18 cellular contexts compared by ENCODE assay signal in the genomic region with DNA sequence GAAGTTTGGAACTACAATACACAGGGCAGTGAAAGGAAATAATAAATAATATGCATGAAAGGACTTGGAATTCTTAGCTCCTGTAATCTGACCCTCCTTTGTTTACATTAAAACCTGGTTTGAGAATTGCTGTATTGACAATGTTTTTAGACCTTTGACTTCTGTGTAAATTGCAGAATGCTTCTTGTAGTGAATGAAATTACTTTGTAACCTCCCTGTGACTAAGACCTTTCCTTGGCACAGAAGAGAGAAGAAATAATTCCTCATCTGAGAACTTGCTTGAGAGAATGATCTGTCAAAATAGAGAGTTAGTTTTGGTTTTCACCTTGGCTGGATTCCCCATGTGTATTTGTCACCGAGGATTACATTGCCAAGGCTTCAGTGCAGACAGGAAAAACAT.
DNase-seq lines count a peak whose midpoint lies in the region; ATAC-seq and TF ChIP-seq lines count a peak whose summit lies in the region.
"Had no signal": no experiment of that assay in that cellular context is flagged by ENCODE, and none has a peak within 500 bp of the region (broad histone marks: within the 10 kb centered on the region; RNA-seq: fewer than 3 reads in every experiment).

No MANE protein-coding gene starts in this region.

- POLR2A ChIA-PET in MCF 10A (lab: Yijun Ruan, JAX) (interaction anchor here (0.6 kb wide), 1 partner anchor 151 kb away, joined by 3 read pairs; no protein-coding TSS in a partner anchor), PC-3 (lab: Charles Lee; ENCODE audit: unreplicated experiment) (no interaction called here)
- POLR2A ChIA-PET in CD4-positive, alpha-beta memory T cell (lab: Charles Lee; ENCODE audit: partially characterized antibody): no interaction called here

- H3K9me3 ChIP-seq in breast epithelium (no peaks in the 10 kb centered on the region), PC-3 (ENCODE audit: low read length) (0 out of 2 replicates have a peak, but pooled peaks cover 3% of the 10 kb centered on the region)
- H3K9me3 ChIP-seq in CD4-positive, alpha-beta memory T cell (ENCODE audit: control insufficient read depth in 1 of 2, low read length in 2 of 2): no peaks in the 10 kb centered on the region

- H3F3A ChIP-seq in PC-3 (ENCODE audit: low read length, unreplicated experiment): no peaks in the 10 kb centered on the region

- intact Hi-C loops in MCF 10A (cut with micrococcal nuclease): no loop called here
- intact Hi-C loops in breast epithelium (cut with DNase I; ENCODE audit: low total_unique reads): no loop called here
- intact Hi-C loops in PC-3 (cut with micrococcal nuclease): no loop called here
- intact Hi-C loops in CD4-positive, alpha-beta memory T cell (cut with micrococcal nuclease): no loop called here

- H3K4me3 Mint-ChIP-seq in MCF 10A (ENCODE audit: unreplicated experiment): no peak overlapping the region
- H3K4me3 Mint-ChIP-seq in type B pancreatic cell: peak overlapping the region; percentile 21
- no peak overlapping the region for H3K4me3 Mint-ChIP-seq in CD4-positive, alpha-beta memory T cell
- H3K4me3 Mint-ChIP-seq: activated CD4-positive, alpha-beta T cell treated with anti-CD3 and anti-CD28 coated beads, Interleukin-2, amount 10 ng/mL, durations not matched to agents 24 days and 14 days; naive thymus-derived CD8-positive, alpha-beta T cell had no signal

- H3K27ac ChIP-seq in breast epithelium (no peak overlapping the region), PC-3 (ENCODE audit: low read length) (no peak overlapping the region)
- H3K27ac ChIP-seq in CD4-positive, alpha-beta memory T cell (ENCODE audit: low read depth, low read length): no peak overlapping the region
- H3K27ac ChIP-seq: cardiac muscle cell, HL-60 had no signal

- H3K27ac Mint-ChIP-seq in MCF 10A (ENCODE audit: low read depth, unreplicated experiment): no peak overlapping the region
- peak overlapping the region; percentile 24 for H3K27ac Mint-ChIP-seq in type B pancreatic cell
- H3K27ac Mint-ChIP-seq in CD4-positive, alpha-beta memory T cell: no peak overlapping the region
- H3K27ac Mint-ChIP-seq: activated CD4-positive, alpha-beta T cell treated with anti-CD3 and anti-CD28 coated beads, Interleukin-2, amount 10 ng/mL, durations not matched to agents 24 days and 14 days; activated naive CD4-positive, alpha-beta T cell treated with anti-CD3 and anti-CD28 coated beads, Interleukin-2, amount 50 U/mL, for 72 hours; naive thymus-derived CD8-positive, alpha-beta T cell had no signal

- H2AFZ ChIP-seq in PC-3 (ENCODE audit: low read length): no peak overlapping the region

- no peaks in the 10 kb centered on the region for H3K4me1 Mint-ChIP-seq in MCF 10A (ENCODE audit: insufficient read depth, unreplicated experiment)
- H3K4me1 Mint-ChIP-seq in type B pancreatic cell (ENCODE audit: unreplicated experiment): peaks cover 33% of the 10 kb centered on the region
- no peaks in the 10 kb centered on the region for H3K4me1 Mint-ChIP-seq in CD4-positive, alpha-beta memory T cell
- H3K4me1 Mint-ChIP-seq: activated CD4-positive, alpha-beta T cell treated with anti-CD3 and anti-CD28 coated beads, Interleukin-2, amount 10 ng/mL, durations not matched to agents 24 days and 14 days; naive thymus-derived CD8-positive, alpha-beta T cell had no signal

- no peaks in the 10 kb centered on the region for H3K4me1 ChIP-seq in breast epithelium
- no peaks in the 10 kb centered on the region for H3K4me1 ChIP-seq in PC-3 (ENCODE audit: insufficient read depth, low read length)
- H3K4me1 ChIP-seq in CD4-positive, alpha-beta memory T cell (ENCODE audit: insufficient read depth, low read length): no peaks in the 10 kb centered on the region

- H3K9ac ChIP-seq in PC-3 (ENCODE audit: low read length): no peak overlapping the region

- CTCF ChIA-PET in MCF 10A (lab: Yijun Ruan, JAX): no interaction called here
- CTCF ChIA-PET in PC-3 (lab: Charles Lee): no interaction called here
- CTCF ChIA-PET in CD4-positive, alpha-beta memory T cell (lab: Charles Lee; ENCODE audit: partially characterized antibody): no interaction called here

- H3K27me3 ChIP-seq in breast epithelium (no peaks in the 10 kb centered on the region), PC-3 (ENCODE audit: low read length) (no peaks in the 10 kb centered on the region)
- no peaks in the 10 kb centered on the region for H3K27me3 ChIP-seq in CD4-positive, alpha-beta memory T cell (ENCODE audit: insufficient read depth, low read length)
- H3K27me3 ChIP-seq: cardiac muscle cell had no signal

- no peaks in the 10 kb centered on the region for H3K79me2 ChIP-seq in PC-3 (ENCODE audit: low read length)

- no peaks in the 10 kb centered on the region for H3K27me3 Mint-ChIP-seq in MCF 10A (ENCODE audit: insufficient read depth, unreplicated experiment)
- no peaks in the 10 kb centered on the region for H3K27me3 Mint-ChIP-seq in type B pancreatic cell
- H3K27me3 Mint-ChIP-seq in CD4-positive, alpha-beta memory T cell: no peaks in the 10 kb centered on the region
- H3K27me3 Mint-ChIP-seq: activated CD4-positive, alpha-beta T cell treated with anti-CD3 and anti-CD28 coated beads, Interleukin-2, amount 10 ng/mL, durations not matched to agents 24 days and 14 days; naive thymus-derived CD8-positive, alpha-beta T cell had no signal

- BruUV-seq in MCF 10A (replicated peaks; lab: Mats Ljungman, UMichigan) (no TSS peak), PC-3 (replicated peaks; lab: Mats Ljungman, UMichigan) (no TSS peak)

- no peaks in the 10 kb centered on the region for H3K9me2 ChIP-seq in PC-3 (replicated peaks; ENCODE audit: low read length)

- H3K4me3 ChIP-seq in breast epithelium (no peak overlapping the region), PC-3 (ENCODE audit: low read length) (no peak overlapping the region), fibroblast of villous mesenchyme (ENCODE audit: low read depth, low read length) (no peak overlapping the region)
- H3K4me3 ChIP-seq in CD4-positive, alpha-beta memory T cell (ENCODE audit: low read length in 2 of 2): no peak overlapping the region
- H3K4me3 ChIP-seq: cardiac muscle cell had no signal

- ATAC-seq in PC-3: no peak
- ATAC-seq: activated naive CD4-positive, alpha-beta T cell treated with anti-CD3 and anti-CD28 coated beads, Interleukin-2, amount 50 U/mL, for 72 hours; naive thymus-derived CD8-positive, alpha-beta T cell had no signal

- TF ChIP-seq POLR2A in breast epithelium (IDR thresholded peaks at IDR 0.05): no peak

- DNase-seq in MCF 10A (ENCODE audit: unreplicated experiment) (peak; percentile 0), breast epithelium (ENCODE audit: low spot score in 2 of 2) (no peak), PC-3 (peak; percentile 2), fibroblast of villous mesenchyme (ENCODE audit: low read depth) (peak; percentile 3), type B pancreatic cell (ENCODE audit: extremely low spot score, unreplicated experiment) (no peak), H4 (ENCODE audit: low spot score) (no peak)
- no peak for DNase-seq in CD4-positive, alpha-beta memory T cell
- DNase-seq in effector CD4-positive, alpha-beta T cell: no peak
- DNase-seq: activated CD4-positive, alpha-beta T cell treated with anti-CD3 and anti-CD28 coated beads, Interleukin-2, amount 10 ng/mL, durations not matched to agents 24 days and 14 days; KG1; naive thymus-derived CD8-positive, alpha-beta T cell; NCI-H187 treated with DMSO at 0.1 percent for 48 hours; SHP77; stimulated activated CD4-positive, alpha-beta T cell treated with anti-CD3 and anti-CD28 coated beads, Interleukin-15, amount 100 ng/mL, for 24 hours; T1000 had no signal

- H3K4me2 ChIP-seq in PC-3 (ENCODE audit: low read length): no peak overlapping the region

- H4K20me1 ChIP-seq in PC-3 (ENCODE audit: low read length): no peaks in the 10 kb centered on the region

- H3K36me3 Mint-ChIP-seq in MCF 10A (ENCODE audit: insufficient read depth, unreplicated experiment): no peaks in the 10 kb centered on the region
- H3K36me3 Mint-ChIP-seq in type B pancreatic cell: no peaks in the 10 kb centered on the region
- no peaks in the 10 kb centered on the region for H3K36me3 Mint-ChIP-seq in CD4-positive, alpha-beta memory T cell
- H3K36me3 Mint-ChIP-seq: activated naive CD4-positive, alpha-beta T cell treated with anti-CD3 and anti-CD28 coated beads, Interleukin-2, amount 50 U/mL, for 72 hours; naive thymus-derived CD8-positive, alpha-beta T cell had no signal

- H3K9me3 Mint-ChIP-seq in MCF 10A (ENCODE audit: unreplicated experiment): peaks cover 16% of the 10 kb centered on the region
- no peaks in the 10 kb centered on the region for H3K9me3 Mint-ChIP-seq in type B pancreatic cell
- peaks cover under 1 to 10% (median 6%) of the 10 kb centered on the region in 8 donors for H3K9me3 Mint-ChIP-seq in CD4-positive, alpha-beta memory T cell
- H3K9me3 Mint-ChIP-seq: activated CD4-positive, alpha-beta T cell treated with anti-CD3 and anti-CD28 coated beads, Interleukin-2, amount 10 ng/mL, durations not matched to agents 24 days and 14 days had no signal

- no peaks in the 10 kb centered on the region for H3K36me3 ChIP-seq in breast epithelium
- no peaks in the 10 kb centered on the region for H3K36me3 ChIP-seq in PC-3 (ENCODE audit: low read depth, low read length)
- H3K36me3 ChIP-seq in CD4-positive, alpha-beta memory T cell (ENCODE audit: insufficient read depth, low read length): no peaks in the 10 kb centered on the region
- H3K36me3 ChIP-seq: cardiac muscle cell had no signal

- TF ChIP-seq CTCF in MCF 10A (IDR thresholded peaks at IDR 0.05; ENCODE audit: unreplicated experiment): no peak
- no peak for TF ChIP-seq CTCF in breast epithelium (IDR thresholded peaks at IDR 0.05)
- TF ChIP-seq CTCF in PC-3 (conservative IDR thresholded peaks at IDR 0.05; ENCODE audit: low read depth, low read length): no peak
- no peak for TF ChIP-seq CTCF in fibroblast of villous mesenchyme (IDR thresholded peaks at IDR 0.05; ENCODE audit: insufficient read depth, low read depth, low read length)
- no peak for TF ChIP-seq CTCF in type B pancreatic cell (conservative IDR thresholded peaks at IDR 0.05)

Comparison
In these comparisons a context has a peak if more than half of its experiments do, and no peak if none do; other contexts are left out.
1. DNase-seq: peak in MCF 10A (single experiment), PC-3 (single experiment) and fibroblast of villous mesenchyme (single experiment); none in breast epithelium (0 of 2), type B pancreatic cell (single experiment), H4 (single experiment), CD4-positive, alpha-beta memory T cell (0 of 5) and effector CD4-positive, alpha-beta T cell (single experiment).